ENCODE assay signal across 16 cellular contexts in genomic region chr6:3867616-3868502, GRCh38. TPM values are rescaled to one million over a fixed set of nuclear protein-coding genes. Genes with fewer than 3 reads are reported as not detected.
DNase-seq lines count a peak whose midpoint lies in the region; ATAC-seq and TF ChIP-seq lines count a peak whose summit lies in the region.
"Had no signal": no experiment of that assay in that cellular context is flagged by ENCODE, and none has a peak within 500 bp of the region (broad histone marks: within the 10 kb centered on the region; RNA-seq: fewer than 3 reads in every experiment).

No MANE protein-coding gene starts in this region.

- peak overlapping the region; percentile 93 for H3K27ac Mint-ChIP-seq in T-helper 17 cell

- no peaks in the 10 kb centered on the region for H3K9me3 ChIP-seq in T-helper 17 cell (ENCODE audit: control insufficient read depth, low read length, poor library complexity, severe bottlenecking)
- H3K9me3 ChIP-seq in skeletal muscle satellite cell (replicated peaks; ENCODE audit: low read length) = no peaks in the 10 kb centered on the region
- H3K9me3 ChIP-seq: body of pancreas, ovary had no signal

- ATAC-seq in T-helper 17 cell (peak; percentile 54), HG03354 (IDR thresholded peaks at IDR 0.05; ENCODE audit: poor library complexity, severe bottlenecking, unreplicated experiment) (no peak), left colon (no peak)
- ATAC-seq: body of pancreas, GM12878 had no signal

- no peaks in the 10 kb centered on the region for H3K36me3 ChIP-seq in skeletal muscle satellite cell (ENCODE audit: insufficient read depth, low read length)
- H3K36me3 ChIP-seq: ovary had no signal

- H3K4me3 ChIP-seq in epithelial cell of esophagus (ENCODE audit: low read length) = no peak overlapping the region
- H3K4me3 ChIP-seq in skeletal muscle satellite cell (ENCODE audit: low read length) = peak overlapping the region; percentile 6
- H3K4me3 ChIP-seq: body of pancreas, GM12878, ovary had no signal

- H3K4me3 Mint-ChIP-seq in T-helper 17 cell = peak overlapping the region; percentile 86

- H3K4me1 Mint-ChIP-seq in T-helper 17 cell = peaks cover 32% of the 10 kb centered on the region

- H3K36me3 Mint-ChIP-seq in T-helper 17 cell (ENCODE audit: low read depth) = peaks cover 2% of the 10 kb centered on the region

- DNase-seq in activated CD8-positive, alpha-beta memory T cell treated with anti-CD3 and anti-CD28 coated beads for 24 hours = peak; percentile 55
- DNase-seq in activated CD8-positive, alpha-beta memory T cell treated with anti-CD3 and anti-CD28 coated beads, Interleukin-2, amount 50 U/mL, for 48 hours = no peak
- DNase-seq in T-helper 17 cell = no peak
- DNase-seq in epithelial cell of esophagus (ENCODE audit: low read depth) = peak; percentile 49
- DNase-seq in COLO668 (lab: John Stamatoyannopoulos, UW; ENCODE audit: unreplicated experiment) = no peak
- DNase-seq in left colon = no peak
- DNase-seq: body of pancreas, H7, NCI-H1105, NCI-H2227 treated with DMSO at 0.1 percent for 48 hours, ovary, SW 1271 had no signal

- no peak for TF ChIP-seq CTCF in epithelial cell of esophagus (IDR thresholded peaks at IDR 0.05; ENCODE audit: insufficient read depth, low read depth, low read length, missing control alignments)

- peak overlapping the region; percentile 66 for H3K4me2 ChIP-seq in skeletal muscle satellite cell (ENCODE audit: low read length)

- intact Hi-C loops in left colon (cut with DNase I, micrococcal nuclease) = no loop called here

- peak overlapping the region; percentile 14 for H3K9ac ChIP-seq in skeletal muscle satellite cell (ENCODE audit: low read depth, low read length)

- H3K4me1 ChIP-seq in skeletal muscle satellite cell (ENCODE audit: control insufficient read depth, insufficient read depth, low read length) = peaks cover 22% of the 10 kb centered on the region

- no peaks in the 10 kb centered on the region for H3K27me3 Mint-ChIP-seq in T-helper 17 cell

- H3K27me3 ChIP-seq in skeletal muscle satellite cell (ENCODE audit: control insufficient read depth, insufficient read depth, low read length) = no peaks in the 10 kb centered on the region
- H3K27me3 ChIP-seq: body of pancreas, ovary had no signal

RNA-seq across cellular contexts. Expression of gene FAM50B, which starts 18.7 kb away (rescaled TPM):
- total RNA-seq in T-helper 17 cell (1 to 10 TPM; 5.0 to 5.1 TPM), left colon (1 to 10 TPM; 2.7 to 5.1 TPM)
- total RNA-seq in skeletal muscle satellite cell (2012; rRNA removed) = 4.1 and 7.0 TPM in 2 replicates
- total RNA-seq: OCI-LY7 had no signal

Comparison
In these comparisons a context has a peak if more than half of its experiments do, and no peak if none do; other contexts are left out.
1. DNase-seq: peak in activated CD8-positive, alpha-beta memory T cell treated with anti-CD3 and anti-CD28 coated beads for 24 hours (single experiment) and epithelial cell of esophagus (single experiment); none in activated CD8-positive, alpha-beta memory T cell treated with anti-CD3 and anti-CD28 coated beads, Interleukin-2, amount 50 U/mL, for 48 hours (single experiment), T-helper 17 cell (0 of 3), COLO668 (single experiment) and left colon (0 of 2).